ENCODE assay signal across 13 cellular contexts in genomic region chr9:124238546-124239140, GRCh38. TPM values are rescaled to one million over a fixed set of nuclear protein-coding genes. Genes with fewer than 3 reads are reported as not detected.
A peak's percentile ranks its signal among the peaks of the same experiment; 100 is the strongest.
DNase-seq lines count a peak whose midpoint lies in the region; ATAC-seq and TF ChIP-seq lines count a peak whose summit lies in the region.
"Had no signal": no experiment of that assay in that cellular context is flagged by ENCODE, and none has a peak within 500 bp of the region (broad histone marks: within the 10 kb centered on the region; RNA-seq: fewer than 3 reads in every experiment).

No MANE protein-coding gene starts in this region.

- DNase-seq in activated CD8-positive, alpha-beta memory T cell treated with anti-CD3 and anti-CD28 coated beads, Interleukin-2, amount 10 ng/mL, durations not matched to agents 7 days and 5 days = peak; percentile 66
- DNase-seq in activated CD8-positive, alpha-beta memory T cell treated with anti-CD3 and anti-CD28 coated beads for 24 hours = no peak
- DNase-seq in upper lobe of right lung (peak; percentile 21), NCI-H524 (lab: John Stamatoyannopoulos, UW) (no peak), superior temporal gyrus (ENCODE audit: extremely low spot score) (no peak), neuronal stem cell (ENCODE audit: low spot score) (no peak)
- DNase-seq: ACHN; activated CD4-positive, alpha-beta T cell treated with anti-CD3 and anti-CD28 coated beads, Interleukin-2, amount 50 U/mL, for 4 hours; DMS153; NCI-H2107; spleen had no signal

- H3K27ac ChIP-seq in upper lobe of right lung (no peak overlapping the region), neuronal stem cell (replicated peaks; ENCODE audit: low read length) (no peak overlapping the region)

- H3K9ac ChIP-seq in neuronal stem cell (ENCODE audit: low read depth, low read length, poor library complexity) = no peak overlapping the region

- no peak overlapping the region for H4K8ac ChIP-seq in neuronal stem cell (ENCODE audit: low read depth, low read length)

- H3K36me3 ChIP-seq in upper lobe of right lung (no peaks in the 10 kb centered on the region), neuronal stem cell (replicated peaks in 1 of 2; ENCODE audit: control insufficient read depth in 2 of 2, insufficient read depth in 2 of 2, low read length in 2 of 2) (no peaks in the 10 kb centered on the region)
- H3K36me3 ChIP-seq: spleen had no signal

- H3K14ac ChIP-seq in neuronal stem cell (ENCODE audit: low read length) = no peak overlapping the region

- H3K79me1 ChIP-seq in neuronal stem cell (ENCODE audit: low read depth, low read length) = no peaks in the 10 kb centered on the region

- H3K27me3 ChIP-seq in upper lobe of right lung (no peaks in the 10 kb centered on the region), neuronal stem cell (ENCODE audit: control insufficient read depth in 3 of 3, insufficient read depth in 3 of 3, low read depth in 1 of 3, low read length in 3 of 3) (peaks cover 0 to 2% (median 0%) of the 10 kb centered on the region in 3 experiments)
- H3K27me3 ChIP-seq: spleen had no signal

- TF ChIP-seq CTCF in upper lobe of right lung (IDR thresholded peaks at IDR 0.05) = no peak

- ATAC-seq in activated CD8-positive, alpha-beta memory T cell treated with anti-CD3 and anti-CD28 coated beads, Interleukin-2, amount 10 ng/mL, durations not matched to agents 7 days and 5 days = peak; percentile 64
- peak; percentile 14 for ATAC-seq in HG02763 (IDR thresholded peaks at IDR 0.05; ENCODE audit: unreplicated experiment)
- ATAC-seq in activated T-helper 17 cell treated with anti-CD3 and anti-CD28 coated beads, Interleukin-2, amount 50 U/mL, for 72 hours (replicated peaks) = peak; percentile 92
- ATAC-seq in upper lobe of right lung = no peak

- no CpG with 5 or more reads among the region's 5 CpGs for WGBS in neuronal stem cell (ENCODE audit: extremely low coverage in 2 of 2, insufficient read length in 2 of 2, insufficient replicate concordance in 1 of 2), 2 donors

- CTCF ChIA-PET in activated CD8-positive, alpha-beta memory T cell treated with anti-CD3 and anti-CD28 coated beads, Interleukin-2, amount 10 ng/mL, durations not matched to agents 7 days and 5 days (lab: Charles Lee) = interaction anchor here (0.7 to 2.3 kb wide), 2 partner anchors 22 to 112 kb away, joined by 3 to 6 read pairs; no protein-coding TSS in a partner anchor

- H3K9me3 ChIP-seq in upper lobe of right lung (no peaks in the 10 kb centered on the region), neuronal stem cell (replicated peaks in 1 of 2; ENCODE audit: control insufficient read depth in 2 of 2, insufficient read depth in 1 of 2, low read depth in 1 of 2, low read length in 2 of 2) (no peaks in the 10 kb centered on the region)

- H4K91ac ChIP-seq in neuronal stem cell (ENCODE audit: low read depth, low read length, poor library complexity) = no peak overlapping the region

- H3K23ac ChIP-seq in neuronal stem cell (ENCODE audit: low read depth, low read length, poor library complexity) = no peak overlapping the region

- no peak overlapping the region for H3K4ac ChIP-seq in neuronal stem cell (ENCODE audit: low read length)

- H3K27me3 Mint-ChIP-seq in activated CD8-positive, alpha-beta memory T cell treated with anti-CD3 and anti-CD28 coated beads, Interleukin-2, amount 10 ng/mL, durations not matched to agents 7 days and 5 days = peaks cover 59% of the 10 kb centered on the region
- no peaks in the 10 kb centered on the region for H3K27me3 Mint-ChIP-seq in activated T-helper 17 cell treated with anti-CD3 and anti-CD28 coated beads, Interleukin-2, amount 50 U/mL, for 72 hours

- H2BK15ac ChIP-seq in neuronal stem cell (ENCODE audit: low read length) = no peak overlapping the region

- H3K4me1 ChIP-seq in upper lobe of right lung = peaks cover 13% of the 10 kb centered on the region
- H3K4me1 ChIP-seq in neuronal stem cell (ENCODE audit: control insufficient read depth in 2 of 2, insufficient read depth in 1 of 2, low read depth in 1 of 2, low read length in 2 of 2) = peaks cover 10 to 11% of the 10 kb centered on the region in 2 donors

- H2BK5ac ChIP-seq in neuronal stem cell (ENCODE audit: low read length) = no peak overlapping the region

- H3K4me3 Mint-ChIP-seq in activated CD8-positive, alpha-beta memory T cell treated with anti-CD3 and anti-CD28 coated beads, Interleukin-2, amount 10 ng/mL, durations not matched to agents 7 days and 5 days = no peak overlapping the region
- peak overlapping the region; percentile 34 for H3K4me3 Mint-ChIP-seq in activated T-helper 17 cell treated with anti-CD3 and anti-CD28 coated beads, Interleukin-2, amount 50 U/mL, for 72 hours

- H2AFZ ChIP-seq in neuronal stem cell (ENCODE audit: low read length) = no peak overlapping the region

- H2AK5ac ChIP-seq in neuronal stem cell (ENCODE audit: low read depth, low read length) = no peak overlapping the region

- H3K4me2 ChIP-seq in neuronal stem cell (ENCODE audit: insufficient read depth, low read length, poor library complexity, severe bottlenecking) = no peak overlapping the region

- no peak overlapping the region for H2BK12ac ChIP-seq in neuronal stem cell (ENCODE audit: low read length)

- H3K18ac ChIP-seq in neuronal stem cell (ENCODE audit: low read length) = no peak overlapping the region

- no peak overlapping the region for H2BK120ac ChIP-seq in neuronal stem cell (ENCODE audit: low read depth, low read length)

- peaks cover 29% of the 10 kb centered on the region for H3K4me1 Mint-ChIP-seq in activated CD8-positive, alpha-beta memory T cell treated with anti-CD3 and anti-CD28 coated beads, Interleukin-2, amount 10 ng/mL, durations not matched to agents 7 days and 5 days
- peaks cover 15% of the 10 kb centered on the region for H3K4me1 Mint-ChIP-seq in activated T-helper 17 cell treated with anti-CD3 and anti-CD28 coated beads, Interleukin-2, amount 50 U/mL, for 72 hours

- H3K9me3 Mint-ChIP-seq in activated CD8-positive, alpha-beta memory T cell treated with anti-CD3 and anti-CD28 coated beads, Interleukin-2, amount 10 ng/mL, durations not matched to agents 7 days and 5 days (ENCODE audit: low read depth) = no peaks in the 10 kb centered on the region
- H3K9me3 Mint-ChIP-seq in activated T-helper 17 cell treated with anti-CD3 and anti-CD28 coated beads, Interleukin-2, amount 50 U/mL, for 72 hours = no peaks in the 10 kb centered on the region

- peak overlapping the region; percentile 42 for H3K27ac Mint-ChIP-seq in activated CD8-positive, alpha-beta memory T cell treated with anti-CD3 and anti-CD28 coated beads, Interleukin-2, amount 10 ng/mL, durations not matched to agents 7 days and 5 days
- no peak overlapping the region for H3K27ac Mint-ChIP-seq in activated T-helper 17 cell treated with anti-CD3 and anti-CD28 coated beads, Interleukin-2, amount 50 U/mL, for 72 hours

- H3K36me3 Mint-ChIP-seq in activated CD8-positive, alpha-beta memory T cell treated with anti-CD3 and anti-CD28 coated beads, Interleukin-2, amount 10 ng/mL, durations not matched to agents 7 days and 5 days = no peaks in the 10 kb centered on the region
- H3K36me3 Mint-ChIP-seq in activated T-helper 17 cell treated with anti-CD3 and anti-CD28 coated beads, Interleukin-2, amount 50 U/mL, for 72 hours (ENCODE audit: low read depth) = no peaks in the 10 kb centered on the region

- H3K4me3 ChIP-seq in upper lobe of right lung (no peak overlapping the region), neuronal stem cell (ENCODE audit: low read length in 2 of 2) (no peak overlapping the region)
- H3K4me3 ChIP-seq: spleen had no signal

- intact Hi-C loops in upper lobe of right lung (cut with DNase I) = no loop called here

RNA-seq across cellular contexts. Expression of gene NEK6, which starts 19.1 kb away (rescaled TPM):
- total RNA-seq in activated CD8-positive, alpha-beta memory T cell treated with anti-CD3 and anti-CD28 coated beads, Interleukin-2, amount 10 ng/mL, durations not matched to agents 7 days and 5 days = 10 to 100 TPM in 1 of 2 experiments, 1 to 10 TPM in 1; 6.3 to 10.9 TPM
- total RNA-seq in activated T-helper 17 cell treated with anti-CD3 and anti-CD28 coated beads, Interleukin-2, amount 50 U/mL, for 72 hours = 1 to 10 TPM; 6.8 to 7.6 TPM
- total RNA-seq in upper lobe of right lung = 137 TPM
- 43.4 TPM for polyA plus RNA-seq in neuronal stem cell (2013, experiment 1 of 2)
- polyA plus RNA-seq in neuronal stem cell (2013, experiment 2 of 2) = 43.4 TPM

Comparison
In these comparisons a context has a peak if more than half of its experiments do, and no peak if none do; other contexts are left out.
1. DNase-seq: peak in activated CD8-positive, alpha-beta memory T cell treated with anti-CD3 and anti-CD28 coated beads, Interleukin-2, amount 10 ng/mL, durations not matched to agents 7 days and 5 days (single experiment) and upper lobe of right lung (single experiment); none in activated CD8-positive, alpha-beta memory T cell treated with anti-CD3 and anti-CD28 coated beads for 24 hours (single experiment), NCI-H524 (0 of 2), superior temporal gyrus (single experiment) and neuronal stem cell (single experiment).
2. RNA of gene NEK6, which starts 19.1 kb away (total RNA-seq): 137 TPM in upper lobe of right lung (single experiment); 6.3 to 10.9 TPM in activated CD8-positive, alpha-beta memory T cell treated with anti-CD3 and anti-CD28 coated beads, Interleukin-2, amount 10 ng/mL, durations not matched to agents 7 days and 5 days and 6.8 to 7.6 TPM in activated T-helper 17 cell treated with anti-CD3 and anti-CD28 coated beads, Interleukin-2, amount 50 U/mL, for 72 hours; every median in the first group is over 10 times any median in the second.